8 cellular contexts compared by ENCODE assay signal in the genomic region with DNA sequence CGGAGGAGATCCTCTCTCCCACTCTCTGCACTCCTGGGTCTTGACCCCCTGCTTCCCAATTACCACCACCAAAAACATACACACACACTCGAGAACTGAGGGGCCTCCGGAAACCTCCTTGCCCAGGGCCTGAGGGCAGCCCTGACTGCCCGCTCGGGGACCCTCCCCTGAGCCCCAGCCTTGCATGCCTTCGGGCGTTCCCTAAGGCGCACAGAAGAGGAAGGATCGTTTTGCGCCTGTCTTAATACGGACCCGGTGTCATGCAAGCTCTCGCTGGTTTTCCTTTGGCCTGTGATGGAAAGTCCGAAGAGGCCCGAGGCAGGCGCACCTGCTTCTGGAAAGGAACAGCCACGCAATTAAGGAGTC. TPM values are rescaled to one million over a fixed set of nuclear protein-coding genes. Genes with fewer than 3 reads are reported as not detected.
DNase-seq lines count a peak whose midpoint lies in the region; ATAC-seq and TF ChIP-seq lines count a peak whose summit lies in the region.
"Had no signal": no experiment of that assay in that cellular context is flagged by ENCODE, and none has a peak within 500 bp of the region (broad histone marks: within the 10 kb centered on the region; RNA-seq: fewer than 3 reads in every experiment).

No MANE protein-coding gene starts in this region.

- peak; percentile 7 for ATAC-seq in GM21526 (IDR thresholded peaks at IDR 0.05; ENCODE audit: low FRiP score, unreplicated experiment)
- ATAC-seq in GM19023 (IDR thresholded peaks at IDR 0.05; ENCODE audit: unreplicated experiment) = no peak

- TF ChIP-seq CTCF in epithelial cell of proximal tubule (conservative IDR thresholded peaks at IDR 0.05; ENCODE audit: low read depth, low read length) = no peak
- TF ChIP-seq CTCF in spleen (IDR thresholded peaks at IDR 0.05 in 8 of 11, conservative IDR thresholded peaks at IDR 0.05 in 3 of 11) = peak in 3 of 11 experiments; percentile 1 to 8 (median 4)

- H3K36me3 ChIP-seq in MG63 (no peaks in the 10 kb centered on the region), spleen (no peaks in the 10 kb centered on the region)

- TF ChIP-seq POLR2A in spleen (IDR thresholded peaks at IDR 0.05) = no peak

- H3K27me3 ChIP-seq in MG63 = peaks cover 25% of the 10 kb centered on the region
- H3K27me3 ChIP-seq in spleen (replicated peaks in 1 of 7) = peaks cover 0 to 91% (median 48%) of the 10 kb centered on the region in 7 donors

- H3K4me1 ChIP-seq in spleen = peaks cover 8 to 27% (median 21%) of the 10 kb centered on the region in 6 donors

- H3K9me3 ChIP-seq in MG63 (no peaks in the 10 kb centered on the region), spleen (no peaks in the 10 kb centered on the region)

- DNase-seq in MG63 (no peak), epithelial cell of proximal tubule (ENCODE audit: low read depth) (no peak), spleen (peak; percentile 72), HuH-7.5 (ENCODE audit: low spot score) (no peak), glomerular visceral epithelial cell (ENCODE audit: extremely low spot score) (no peak)

- no peak overlapping the region for H3K27ac ChIP-seq in spleen

- WGBS in spleen, 5 donors = 30 to 52% (median 34%) methylated on average over 10 to 17 of the region's 17 CpGs

- intact Hi-C loops in spleen (cut with DNase I; ENCODE audit: low total_unique reads) = no loop called here

- H3K4me3 ChIP-seq in MG63 = peak overlapping the region; percentile 49
- H3K4me3 ChIP-seq in epithelial cell of proximal tubule (ENCODE audit: low read depth, low read length) = peak overlapping the region; percentile 60
- peak overlapping the region in 6 of 8 donors; percentile 40 to 80 (median 54) for H3K4me3 ChIP-seq in spleen

RNA-seq across cellular contexts. Expression of a gene that starts 19.8 kb away (rescaled TPM):
- not detected in 2 replicates for total RNA-seq in MG63 (2014; rRNA removed; shearing (Covaris generic); ENCODE audit: low replicate concordance)
- 22.1 and 34.0 TPM in 2 replicates for total RNA-seq in epithelial cell of proximal tubule
- not detected for total RNA-seq in spleen
- polyA plus RNA-seq in spleen = not detected
- total RNA-seq: fibroblast of villous mesenchyme had no signal

Comparison
In these comparisons a context has a peak if more than half of its experiments do, and no peak if none do; other contexts are left out.
1. RNA of a gene that starts 19.8 kb away (total RNA-seq): 22.1 to 34.0 TPM in epithelial cell of proximal tubule; not detected in MG63 and not detected in spleen; every median in the first group is over 10 times any median in the second.
2. Peak in every context shown above with its lines, with median percentiles within 50 percentile points of each other: H3K4me3 ChIP-seq.